3 cellular contexts compared by ENCODE assay signal in genomic region chr11:14408612-14409011, GRCh38.
A peak's percentile ranks its signal among the peaks of the same experiment; 100 is the strongest.
TF ChIP-seq lines count a peak whose summit lies in the region.

No MANE protein-coding gene starts in this region.

TF ChIP-seq in GM23338, 12 proteins besides CTCF, POLR2A, EP300 and RAD21 (continues in another document):
- TF ChIP-seq EZH2 (IDR thresholded peaks at IDR 0.05; ENCODE audit: low read depth, unreplicated experiment) (no peak), STAT1 (IDR thresholded peaks at IDR 0.05; ENCODE audit: unreplicated experiment) (no peak), POLR2AphosphoS5 (IDR thresholded peaks at IDR 0.05; ENCODE audit: low read depth) (no peak), ZNF462 (CRISPR knock-in tag; IDR thresholded peaks at IDR 0.05) (no peak), ZNF114 (CRISPR knock-in tag; IDR thresholded peaks at IDR 0.05) (no peak)

TF ChIP-seq in IMR-90, 13 proteins besides CTCF, POLR2A, EP300 and RAD21:
- TF ChIP-seq MAZ (IDR thresholded peaks at IDR 0.05; ENCODE audit: borderline replicate concordance, low read depth, low read length) (no peak), SMC3 (IDR thresholded peaks at IDR 0.05; ENCODE audit: low read depth, low read length) (no peak), RCOR1 (IDR thresholded peaks at IDR 0.05; ENCODE audit: insufficient replicate concordance, low read length) (no peak), MAFK (IDR thresholded peaks at IDR 0.05; ENCODE audit: low read depth, low read length) (no peak), ELK1 (IDR thresholded peaks at IDR 0.05; ENCODE audit: borderline replicate concordance, low read depth, low read length) (no peak), CHD1 (IDR thresholded peaks at IDR 0.05; ENCODE audit: low read depth, low read length) (no peak), BHLHE40 (IDR thresholded peaks at IDR 0.05; ENCODE audit: low read depth, low read length) (no peak)

TF ChIP-seq in H1, 55 proteins besides CTCF, POLR2A, EP300 and RAD21:
- TF ChIP-seq CBX5 (IDR thresholded peaks at IDR 0.05; ENCODE audit: low read depth, low read length): no peak
- TF ChIP-seq SP1 (IDR thresholded peaks at IDR 0.05; ENCODE audit: low read depth, low read length): no peak
- no peak for TF ChIP-seq HDAC2 (IDR thresholded peaks at IDR 0.05; ENCODE audit: borderline replicate concordance in 1 of 2, low read depth in 2 of 2, low read length in 2 of 2)
- peak; percentile 63 for TF ChIP-seq TAF7 (optimal IDR thresholded peaks at IDR 0.05; ENCODE audit: borderline replicate concordance, low read depth, low read length)
- no peak for TF ChIP-seq BACH1 (IDR thresholded peaks at IDR 0.05; ENCODE audit: low read length)
- TF ChIP-seq JUN (IDR thresholded peaks at IDR 0.05; ENCODE audit: low read depth, low read length): no peak
- peak; percentile 32; the same call in 1 of the 2 replicates for TF ChIP-seq TBP (IDR thresholded peaks at IDR 0.05; ENCODE audit: low read depth, low read length)
TF ChIP-seq in H1: peak in this region for 2.
